14 cellular contexts compared by ENCODE assay signal in the genomic region with DNA sequence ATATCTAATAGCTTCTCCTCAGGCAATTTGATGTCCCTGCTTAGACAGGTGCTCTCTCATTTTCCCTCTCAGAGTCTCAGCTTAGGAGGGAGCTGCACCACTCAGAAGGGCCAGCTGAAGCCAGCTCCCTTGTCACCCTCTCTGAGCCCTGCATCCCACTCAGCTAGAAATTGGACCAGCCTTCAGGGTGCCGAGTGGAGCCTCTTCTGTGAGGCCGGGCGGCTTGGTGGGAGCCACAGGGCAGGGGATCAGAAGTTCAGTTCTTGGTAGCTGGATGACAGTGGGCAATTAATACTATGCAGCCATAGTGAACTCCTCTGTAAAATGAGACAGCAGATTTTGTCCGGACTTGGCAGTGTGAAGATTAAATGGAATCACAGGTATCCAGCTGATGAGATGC.
DNase-seq lines count a peak whose midpoint lies in the region; ATAC-seq and TF ChIP-seq lines count a peak whose summit lies in the region.
"Had no signal": no experiment of that assay in that cellular context is flagged by ENCODE, and none has a peak within 500 bp of the region (broad histone marks: within the 10 kb centered on the region; RNA-seq: fewer than 3 reads in every experiment).

No MANE protein-coding gene starts in this region.

- TF ChIP-seq CTCF in GM23338 (conservative IDR thresholded peaks at IDR 0.05; ENCODE audit: low read depth in 2 of 2) (no peak), esophagus muscularis mucosa (IDR thresholded peaks at IDR 0.05) (no peak), left ventricle myocardium inferior (IDR thresholded peaks at IDR 0.05; ENCODE audit: borderline replicate concordance) (no peak)

- H3K4me2 ChIP-seq in GM23338, result no peak overlapping the region

- 98% methylated on average over 4 of the region's 4 CpGs for WGBS in esophagus muscularis mucosa

- H3K4me1 ChIP-seq in GM23338 (ENCODE audit: insufficient read depth) (no peaks in the 10 kb centered on the region), esophagus muscularis mucosa (peaks cover 0 to 16% (median 9%) of the 10 kb centered on the region in 4 donors), left ventricle myocardium inferior (no peaks in the 10 kb centered on the region)
- H3K4me1 ChIP-seq: BE2C had no signal

- H3K9me2 ChIP-seq in GM23338 (ENCODE audit: insufficient read depth), result peaks cover 9% of the 10 kb centered on the region; the same call in 1 of the 2 replicates

- H3K36me3 Mint-ChIP-seq in activated CD4-positive, alpha-beta T cell treated with anti-CD3 and anti-CD28 coated beads, Interleukin-2, amount 10 ng/mL, durations not matched to agents 24 days and 14 days (ENCODE audit: low read depth), result no peaks in the 10 kb centered on the region
- H3K36me3 Mint-ChIP-seq in GM23338 (ENCODE audit: low read depth), result no peaks in the 10 kb centered on the region
- H3K36me3 Mint-ChIP-seq: CD8-positive, alpha-beta T cell had no signal

- H3K27ac ChIP-seq in GM23338 (ENCODE audit: low read depth) (no peak overlapping the region), esophagus muscularis mucosa (replicated peaks in 1 of 4) (no peak overlapping the region), left ventricle myocardium inferior (replicated peaks) (no peak overlapping the region)

- no peak for TF ChIP-seq POLR2A in esophagus muscularis mucosa (IDR thresholded peaks at IDR 0.05; ENCODE audit: low read depth)

- intact Hi-C loops in activated CD4-positive, alpha-beta T cell treated with anti-CD3 and anti-CD28 coated beads, Interleukin-2, amount 10 ng/mL, durations not matched to agents 24 days and 14 days (cut with micrococcal nuclease), result no loop called here
- intact Hi-C loops in esophagus muscularis mucosa (cut with DNase I), result no loop called here
- intact Hi-C loops in left ventricle myocardium inferior (cut with micrococcal nuclease), result no loop called here

- ATAC-seq in GM23338, result no peak
- ATAC-seq: CD8-positive, alpha-beta T cell had no signal

- H3K36me3 ChIP-seq in GM23338 (ENCODE audit: insufficient read depth), result no peaks in the 10 kb centered on the region
- H3K36me3 ChIP-seq in esophagus muscularis mucosa, result no peaks in the 10 kb centered on the region
- H3K36me3 ChIP-seq in left ventricle myocardium inferior, result no peaks in the 10 kb centered on the region
- H3K36me3 ChIP-seq: BE2C had no signal

- no peak overlapping the region for H3K27ac Mint-ChIP-seq in activated CD4-positive, alpha-beta T cell treated with anti-CD3 and anti-CD28 coated beads, Interleukin-2, amount 10 ng/mL, durations not matched to agents 24 days and 14 days
- H3K27ac Mint-ChIP-seq in GM23338, result no peak overlapping the region
- H3K27ac Mint-ChIP-seq: CD8-positive, alpha-beta T cell had no signal

- H3K4me3 ChIP-seq in GM23338, result no peak overlapping the region
- no peak overlapping the region for H3K4me3 ChIP-seq in esophagus muscularis mucosa
- H3K4me3 ChIP-seq in left ventricle myocardium inferior, result no peak overlapping the region

- no peaks in the 10 kb centered on the region for H3F3A ChIP-seq in GM23338 (replicated peaks; ENCODE audit: low read depth)

- no peaks in the 10 kb centered on the region for H3K79me2 ChIP-seq in GM23338 (replicated peaks; ENCODE audit: insufficient read depth)

- no peaks in the 10 kb centered on the region for H3K9me3 ChIP-seq in esophagus muscularis mucosa
- H3K9me3 ChIP-seq in left ventricle myocardium inferior (replicated peaks), result no peaks in the 10 kb centered on the region
- H3K9me3 ChIP-seq: BE2C had no signal

- no peaks in the 10 kb centered on the region for H3K4me1 Mint-ChIP-seq in activated CD4-positive, alpha-beta T cell treated with anti-CD3 and anti-CD28 coated beads, Interleukin-2, amount 10 ng/mL, durations not matched to agents 24 days and 14 days
- H3K4me1 Mint-ChIP-seq in GM23338, result peaks cover 23% of the 10 kb centered on the region

- DNase-seq in activated CD4-positive, alpha-beta T cell treated with anti-CD3 and anti-CD28 coated beads, Interleukin-2, amount 10 ng/mL, durations not matched to agents 24 days and 14 days, result peak; percentile 42
- DNase-seq in activated CD4-positive, alpha-beta T cell treated with anti-CD3 and anti-CD28 coated beads, Interleukin-2, amount 50 U/mL, for 1 hour, result no peak
- no peak for DNase-seq in GM23338 (ENCODE audit: low spot score)
- peak; percentile 72 for DNase-seq in esophagus muscularis mucosa (ENCODE audit: extremely low spot score)
- no peak for DNase-seq in left ventricle myocardium inferior
- DNase-seq in pons (ENCODE audit: low spot score), result no peak
- DNase-seq: ACHN; BE2C; C1 segment of cervical spinal cord; Calu3; CD8-positive, alpha-beta T cell; GF-D8; GOT3; H7 had no signal

- no peaks in the 10 kb centered on the region for H3K27me3 Mint-ChIP-seq in activated CD4-positive, alpha-beta T cell treated with anti-CD3 and anti-CD28 coated beads, Interleukin-2, amount 10 ng/mL, durations not matched to agents 24 days and 14 days
- H3K27me3 Mint-ChIP-seq in GM23338 (ENCODE audit: insufficient read depth, low read depth, poor library complexity), result peaks cover 6% of the 10 kb centered on the region

- no peaks in the 10 kb centered on the region for H4K20me1 ChIP-seq in GM23338 (replicated peaks; ENCODE audit: insufficient read depth)

- no peak overlapping the region for H3K4me3 Mint-ChIP-seq in activated CD4-positive, alpha-beta T cell treated with anti-CD3 and anti-CD28 coated beads, Interleukin-2, amount 10 ng/mL, durations not matched to agents 24 days and 14 days
- H3K4me3 Mint-ChIP-seq in GM23338, result no peak overlapping the region
- H3K4me3 Mint-ChIP-seq: CD8-positive, alpha-beta T cell had no signal

- H3K9me3 Mint-ChIP-seq in activated CD4-positive, alpha-beta T cell treated with anti-CD3 and anti-CD28 coated beads, Interleukin-2, amount 10 ng/mL, durations not matched to agents 24 days and 14 days, result no peaks in the 10 kb centered on the region
- no peaks in the 10 kb centered on the region for H3K9me3 Mint-ChIP-seq in GM23338
- H3K9me3 Mint-ChIP-seq: CD8-positive, alpha-beta T cell had no signal

- no peaks in the 10 kb centered on the region for H3K27me3 ChIP-seq in GM23338 (ENCODE audit: insufficient read depth)
- H3K27me3 ChIP-seq in esophagus muscularis mucosa, result no peaks in the 10 kb centered on the region
- peaks cover 5% of the 10 kb centered on the region for H3K27me3 ChIP-seq in left ventricle myocardium inferior (ENCODE audit: low read depth)
- H3K27me3 ChIP-seq: BE2C had no signal

- TF ChIP-seq EP300 in esophagus muscularis mucosa (IDR thresholded peaks at IDR 0.05), result no peak

- H2AFZ ChIP-seq in GM23338, result 0 out of 2 replicates have a peak overlapping the region, but pooled peaks have one; percentile 63

TF ChIP-seq in GM23338, 12 proteins besides CTCF, POLR2A, EP300 and RAD21 (continues in another document):
- TF ChIP-seq JUNB (IDR thresholded peaks at IDR 0.05; ENCODE audit: unreplicated experiment) (no peak), POLR2AphosphoS5 (IDR thresholded peaks at IDR 0.05; ENCODE audit: low read depth) (no peak), NANOG (IDR thresholded peaks at IDR 0.05; ENCODE audit: borderline replicate concordance) (no peak), EZH2 (IDR thresholded peaks at IDR 0.05; ENCODE audit: low read depth, unreplicated experiment) (no peak), ETS1 (IDR thresholded peaks at IDR 0.05) (no peak)

Comparison
In these comparisons a context has a peak if more than half of its experiments do, and no peak if none do; other contexts are left out.
1. DNase-seq: peak in activated CD4-positive, alpha-beta T cell treated with anti-CD3 and anti-CD28 coated beads, Interleukin-2, amount 10 ng/mL, durations not matched to agents 24 days and 14 days (single experiment) and esophagus muscularis mucosa (single experiment); none in activated CD4-positive, alpha-beta T cell treated with anti-CD3 and anti-CD28 coated beads, Interleukin-2, amount 50 U/mL, for 1 hour (single experiment), GM23338 (single experiment), left ventricle myocardium inferior (single experiment) and pons (single experiment).